16 cellular contexts compared by ENCODE assay signal in genomic region chr21:29104239-29104708, GRCh38. TPM values are rescaled to one million over a fixed set of nuclear protein-coding genes. Genes with fewer than 3 reads are reported as not detected.
A peak's percentile ranks its signal among the peaks of the same experiment; 100 is the strongest.
DNase-seq lines count a peak whose midpoint lies in the region; ATAC-seq and TF ChIP-seq lines count a peak whose summit lies in the region.
"Had no signal": no experiment of that assay in that cellular context is flagged by ENCODE, and none has a peak within 500 bp of the region (broad histone marks: within the 10 kb centered on the region; RNA-seq: fewer than 3 reads in every experiment).

No MANE protein-coding gene starts in this region.

- no peak overlapping the region for H3K4me3 ChIP-seq in neural progenitor cell

- peak overlapping the region; percentile 42 for H3K4me2 ChIP-seq in neural progenitor cell

- no peaks in the 10 kb centered on the region for H3K27me3 ChIP-seq in neural progenitor cell

- no peaks in the 10 kb centered on the region for H3K27me3 Mint-ChIP-seq in activated T-helper 1 cell treated with anti-CD3 and anti-CD28 coated beads, Interleukin-12 subunit alpha, Interleukin-12 subunit beta, Interleukin-2, Interleukin-4 antibody, amounts not matched to agents 30 ng/mL and 10 ng/mL and 1 ng/mL, durations not matched to agents 14 hours and 24 hours and 36 hours (ENCODE audit: insufficient read depth)
- peaks cover 3% of the 10 kb centered on the region for H3K27me3 Mint-ChIP-seq in neural progenitor cell (ENCODE audit: insufficient read depth, low read depth)
- H3K27me3 Mint-ChIP-seq: stimulated activated naive B cell treated with anti-CD40 and anti-IgM and Interleukin-4, amounts not matched to agents 10 μg/mL and 1 μg/mL and 100 μg/mL, for 72 hours had no signal

- TF ChIP-seq CTCF in GM13977 (IDR thresholded peaks at IDR 0.05; ENCODE audit: extremely low read depth, insufficient read depth, missing control alignments), result no peak
- TF ChIP-seq CTCF in neural progenitor cell (IDR thresholded peaks at IDR 0.05), result no peak

- DNase-seq in GM13977 (ENCODE audit: low spot score) (peak; percentile 19), neural progenitor cell (ENCODE audit: low spot score) (peak; percentile 82), NCI-H526 treated with DMSO at 0.1 percent for 48 hours (lab: John Stamatoyannopoulos, UW) (no peak), Right ventricle myocardium superior (no peak)
- no peak for DNase-seq in activated T-helper 1 cell treated with anti-CD3 and anti-CD28 coated beads, Interleukin-12 subunit alpha, Interleukin-12 subunit beta, Interleukin-2, Interleukin-4 antibody, amounts not matched to agents 30 ng/mL and 10 ng/mL and 1 ng/mL, durations not matched to agents 14 hours and 24 hours and 36 hours (ENCODE audit: low spot score)
- DNase-seq: activated effector memory CD4-positive, alpha-beta T cell treated with anti-CD3 and anti-CD28 coated beads, Interleukin-2, amount 50 U/mL, for 16 hours; central memory CD4-positive, alpha-beta T cell; H9; left cardiac atrium; MM.1S; occipital lobe; stimulated activated naive B cell treated with anti-CD40 and anti-IgM and Interleukin-4, amounts not matched to agents 10 μg/mL and 1 μg/mL and 100 μg/mL, for 72 hours had no signal

- peaks cover 17% of the 10 kb centered on the region for H3F3A ChIP-seq in neural progenitor cell (ENCODE audit: low read depth)

- H3K36me3 Mint-ChIP-seq in activated T-helper 1 cell treated with anti-CD3 and anti-CD28 coated beads, Interleukin-12 subunit alpha, Interleukin-12 subunit beta, Interleukin-2, Interleukin-4 antibody, amounts not matched to agents 30 ng/mL and 10 ng/mL and 1 ng/mL, durations not matched to agents 14 hours and 24 hours and 36 hours (ENCODE audit: low read depth), result peaks cover 4% of the 10 kb centered on the region
- no peaks in the 10 kb centered on the region for H3K36me3 Mint-ChIP-seq in neural progenitor cell

- H3K4me1 ChIP-seq in neural progenitor cell, result peaks cover 14% of the 10 kb centered on the region

- no peaks in the 10 kb centered on the region for H3K79me2 ChIP-seq in neural progenitor cell (ENCODE audit: low read depth)

- ATAC-seq in HG02852 (IDR thresholded peaks at IDR 0.05; ENCODE audit: unreplicated experiment) (peak; percentile 76), GM21423 (IDR thresholded peaks at IDR 0.05; ENCODE audit: unreplicated experiment) (no peak), GM19395 (IDR thresholded peaks at IDR 0.05; ENCODE audit: unreplicated experiment) (no peak), Right ventricle myocardium superior (ENCODE audit: poor library complexity) (no peak)
- ATAC-seq: left cardiac atrium had no signal

- intact Hi-C loops in activated T-helper 1 cell treated with anti-CD3 and anti-CD28 coated beads, Interleukin-12 subunit alpha, Interleukin-12 subunit beta, Interleukin-2, Interleukin-4 antibody, amounts not matched to agents 30 ng/mL and 10 ng/mL and 1 ng/mL, durations not matched to agents 14 hours and 24 hours and 36 hours (cut with micrococcal nuclease), result no loop called here
- intact Hi-C loops in Right ventricle myocardium superior (cut with DNase I), result no loop called here

- no peaks in the 10 kb centered on the region for H4K20me1 ChIP-seq in neural progenitor cell (ENCODE audit: low read depth)

- peaks cover 5% of the 10 kb centered on the region for H3K4me1 Mint-ChIP-seq in activated T-helper 1 cell treated with anti-CD3 and anti-CD28 coated beads, Interleukin-12 subunit alpha, Interleukin-12 subunit beta, Interleukin-2, Interleukin-4 antibody, amounts not matched to agents 30 ng/mL and 10 ng/mL and 1 ng/mL, durations not matched to agents 14 hours and 24 hours and 36 hours (ENCODE audit: low read depth)
- H3K4me1 Mint-ChIP-seq in neural progenitor cell, result peaks cover 18% of the 10 kb centered on the region

- H2AFZ ChIP-seq in neural progenitor cell (replicated peaks), result peak overlapping the region; percentile 58

- H3K36me3 ChIP-seq in neural progenitor cell, result no peaks in the 10 kb centered on the region

- H3K9me3 ChIP-seq in neural progenitor cell (ENCODE audit: low read depth), result no peaks in the 10 kb centered on the region

- no peak overlapping the region for H3K4me3 Mint-ChIP-seq in activated T-helper 1 cell treated with anti-CD3 and anti-CD28 coated beads, Interleukin-12 subunit alpha, Interleukin-12 subunit beta, Interleukin-2, Interleukin-4 antibody, amounts not matched to agents 30 ng/mL and 10 ng/mL and 1 ng/mL, durations not matched to agents 14 hours and 24 hours and 36 hours
- no peak overlapping the region for H3K4me3 Mint-ChIP-seq in neural progenitor cell
- H3K4me3 Mint-ChIP-seq: H9; stimulated activated naive B cell treated with anti-CD40 and anti-IgM and Interleukin-4, amounts not matched to agents 10 μg/mL and 1 μg/mL and 100 μg/mL, for 72 hours had no signal

- no peak overlapping the region for H3K9ac ChIP-seq in neural progenitor cell

- in situ Hi-C loops in GM13977 (cut with MboI; ENCODE audit: low pct_unique_long_range_greater_than_20kb, low sequenced_read_pairs, unreplicated experiment), result loop anchor here (25.0 kb wide), 1 partner anchor 733 kb away; no protein-coding TSS in a partner anchor

- H3K9me3 Mint-ChIP-seq in activated T-helper 1 cell treated with anti-CD3 and anti-CD28 coated beads, Interleukin-12 subunit alpha, Interleukin-12 subunit beta, Interleukin-2, Interleukin-4 antibody, amounts not matched to agents 30 ng/mL and 10 ng/mL and 1 ng/mL, durations not matched to agents 14 hours and 24 hours and 36 hours, result no peaks in the 10 kb centered on the region
- H3K9me3 Mint-ChIP-seq in neural progenitor cell, result peaks cover 9% of the 10 kb centered on the region

- H3K27ac ChIP-seq in neural progenitor cell, result peak overlapping the region; percentile 53
- H3K27ac ChIP-seq: C4-2B had no signal

- H3K27ac Mint-ChIP-seq in activated T-helper 1 cell treated with anti-CD3 and anti-CD28 coated beads, Interleukin-12 subunit alpha, Interleukin-12 subunit beta, Interleukin-2, Interleukin-4 antibody, amounts not matched to agents 30 ng/mL and 10 ng/mL and 1 ng/mL, durations not matched to agents 14 hours and 24 hours and 36 hours, result peak overlapping the region; percentile 23
- peak overlapping the region; percentile 95 for H3K27ac Mint-ChIP-seq in neural progenitor cell
- H3K27ac Mint-ChIP-seq: stimulated activated naive B cell treated with anti-CD40 and anti-IgM and Interleukin-4, amounts not matched to agents 10 μg/mL and 1 μg/mL and 100 μg/mL, for 72 hours had no signal

RNA-seq across cellular contexts. Expression of gene MAP3K7CL, which starts 26.2 kb away (rescaled TPM):
- total RNA-seq in activated T-helper 1 cell treated with anti-CD3 and anti-CD28 coated beads, Interleukin-12 subunit alpha, Interleukin-12 subunit beta, Interleukin-2, Interleukin-4 antibody, amounts not matched to agents 30 ng/mL and 10 ng/mL and 1 ng/mL, durations not matched to agents 14 hours and 24 hours and 36 hours, result 3.8 and 4.2 TPM in 2 replicates
- total RNA-seq in neural progenitor cell (ENCODE audit: low replicate concordance) (0.12 TPM in 1 of 2 replicates, not detected in the other), Right ventricle myocardium superior (1.1 TPM)
- total RNA-seq: H9 had no signal

RNA-seq across cellular contexts. Expression of gene CCT8, which starts 30.8 kb away (rescaled TPM):
- 394 and 400 TPM in 2 replicates for total RNA-seq in activated T-helper 1 cell treated with anti-CD3 and anti-CD28 coated beads, Interleukin-12 subunit alpha, Interleukin-12 subunit beta, Interleukin-2, Interleukin-4 antibody, amounts not matched to agents 30 ng/mL and 10 ng/mL and 1 ng/mL, durations not matched to agents 14 hours and 24 hours and 36 hours
- total RNA-seq in neural progenitor cell (ENCODE audit: low replicate concordance) (433 and 642 TPM in 2 replicates), Right ventricle myocardium superior (108 TPM)

Comparison
In these comparisons a context has a peak if more than half of its experiments do, and no peak if none do; other contexts are left out.
1. DNase-seq: peak in GM13977 (single experiment) and neural progenitor cell (single experiment); none in activated T-helper 1 cell treated with anti-CD3 and anti-CD28 coated beads, Interleukin-12 subunit alpha, Interleukin-12 subunit beta, Interleukin-2, Interleukin-4 antibody, amounts not matched to agents 30 ng/mL and 10 ng/mL and 1 ng/mL, durations not matched to agents 14 hours and 24 hours and 36 hours (single experiment), NCI-H526 treated with DMSO at 0.1 percent for 48 hours (single experiment) and Right ventricle myocardium superior (single experiment).